21 cellular contexts compared by ENCODE assay signal in the genomic region with DNA sequence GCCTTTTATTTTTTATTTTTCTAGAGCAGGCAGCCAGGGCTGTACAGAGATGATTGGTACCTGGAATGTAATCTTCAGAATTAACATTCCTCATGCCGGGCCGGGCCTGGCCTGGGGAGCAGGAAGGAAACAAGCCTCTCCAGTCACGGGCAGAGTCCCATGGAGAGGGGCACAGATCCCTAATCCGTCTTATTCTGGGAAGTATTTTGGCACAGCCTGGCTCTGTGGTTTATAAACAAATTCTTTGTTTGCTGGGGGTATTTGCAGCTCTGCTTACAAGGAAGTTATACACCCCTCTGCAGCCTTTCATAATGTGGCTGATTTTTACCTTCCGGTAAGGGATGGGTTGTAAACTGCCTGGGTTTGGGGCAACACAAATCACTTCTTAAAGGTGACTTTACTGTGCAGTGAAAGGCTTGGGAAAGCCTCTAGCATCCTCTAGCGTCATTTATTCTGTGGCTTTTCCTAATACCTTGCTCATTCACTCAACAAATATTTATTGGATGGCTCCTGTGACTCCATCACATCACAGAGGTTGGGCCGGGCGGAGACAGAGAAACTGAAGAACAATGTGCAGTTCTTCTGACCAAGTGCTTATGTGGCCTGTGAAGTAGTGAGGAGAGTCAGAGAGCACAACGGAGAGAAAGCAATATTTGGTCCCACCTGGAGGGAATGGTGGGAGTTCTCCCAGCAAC. TPM values are rescaled to one million over a fixed set of nuclear protein-coding genes. Genes with fewer than 3 reads are reported as not detected.
DNase-seq lines count a peak whose midpoint lies in the region; ATAC-seq and TF ChIP-seq lines count a peak whose summit lies in the region.
"Had no signal": no experiment of that assay in that cellular context is flagged by ENCODE, and none has a peak within 500 bp of the region (broad histone marks: within the 10 kb centered on the region; RNA-seq: fewer than 3 reads in every experiment).

No MANE protein-coding gene starts in this region.

- H3K79me1 ChIP-seq in mesenchymal stem cell (replicated peaks; ENCODE audit: low read length, poor library complexity, severe bottlenecking) = no peaks in the 10 kb centered on the region

- no peak overlapping the region for H2BK12ac ChIP-seq in mesenchymal stem cell (ENCODE audit: low read length in 2 of 2)

- no peak overlapping the region for H3K27ac ChIP-seq in Panc1 (ENCODE audit: low read length)
- H3K27ac ChIP-seq in foreskin keratinocyte = no peak overlapping the region
- H3K27ac ChIP-seq in mesenchymal stem cell (ENCODE audit: low read length, poor library complexity, severe bottlenecking) = no peak overlapping the region
- H3K27ac ChIP-seq: hepatocyte, right lobe of liver had no signal

- ATAC-seq in Panc1 (0 out of 2 replicates have a peak, but pooled peaks have one; percentile 35), foreskin keratinocyte (peak; percentile 21), left colon (no peak)
- ATAC-seq: right lobe of liver had no signal

- H4K8ac ChIP-seq in mesenchymal stem cell (ENCODE audit: low read length) = no peak overlapping the region

- H3K4me3 ChIP-seq in Panc1 (ENCODE audit: low read depth in 2 of 2, low read length in 2 of 2) (no peak overlapping the region), mesenchymal stem cell (ENCODE audit: insufficient read depth in 1 of 2, low read depth in 1 of 2, low read length in 2 of 2) (no peak overlapping the region)
- H3K4me3 ChIP-seq: hepatocyte, right lobe of liver had no signal

- H3K23ac ChIP-seq in mesenchymal stem cell (ENCODE audit: low read length in 2 of 2) = no peak overlapping the region

- CTCF ChIA-PET in Panc1 (lab: Charles Lee) = no interaction called here

- DNase-seq in HT-29 (ENCODE audit: low spot score) = peak; percentile 49
- DNase-seq in Panc1 (ENCODE audit: low read depth, low spot score) = no peak
- peak in 1 of 2 donors; percentile 18 for DNase-seq in foreskin keratinocyte
- peak; percentile 45 for DNase-seq in renal cortical epithelial cell (ENCODE audit: low read depth)
- DNase-seq in activated CD4-positive, CD25-positive, alpha-beta regulatory T cell treated with anti-CD3 and anti-CD28 coated beads, Interleukin-2, amount 50 U/mL, for 72 hours = no peak
- DNase-seq in left colon = no peak
- DNase-seq in stimulated activated CD4-positive, alpha-beta T cell treated with anti-CD3 and anti-CD28 coated beads, Interleukin-4, amount 100 ng/mL, for 4 hours = no peak
- DNase-seq in mesenchymal stem cell = no peak
- DNase-seq: activated naive CD4-positive, alpha-beta T cell treated with anti-CD3 and anti-CD28 coated beads, Interleukin-2, amount 50 U/mL, for 16 hours; activated T-cell treated with anti-CD3 and anti-CD28 coated beads, Interleukin-2, amount 50 U/mL, for 48 hours; KBM-7; mesendoderm; naive B cell; NCI-H1930; NCI-H2227 treated with DMSO at 0.1 percent for 48 hours; NCI-H748 treated with DMSO at 0.1 percent for 48 hours; right lobe of liver; SHP77; SW 1271 had no signal

- no peak; the same call in 1 of the 2 replicates for TF ChIP-seq CTCF in Panc1 (IDR thresholded peaks at IDR 0.05)
- TF ChIP-seq CTCF in foreskin keratinocyte (conservative IDR thresholded peaks at IDR 0.05) = peak; percentile 62

- no peak overlapping the region for H3K4me2 ChIP-seq in mesenchymal stem cell (ENCODE audit: low read length, poor library complexity, severe bottlenecking)
- H3K4me2 ChIP-seq: hepatocyte had no signal

- no peak overlapping the region for H4K91ac ChIP-seq in mesenchymal stem cell (ENCODE audit: low read length)

- no peak overlapping the region for H2BK5ac ChIP-seq in mesenchymal stem cell (ENCODE audit: low read depth, low read length, poor library complexity, severe bottlenecking)

- WGBS in mesenchymal stem cell = 72% methylated on average over 9 of the region's 9 CpGs

- H3K9ac ChIP-seq in mesenchymal stem cell (ENCODE audit: low read length) = no peak overlapping the region

- H3K27me3 ChIP-seq in Panc1 (ENCODE audit: control insufficient read depth, insufficient read depth, low read length) (peaks cover 20% of the 10 kb centered on the region), foreskin keratinocyte (peaks cover 35% of the 10 kb centered on the region), mesenchymal stem cell (ENCODE audit: control insufficient read depth in 1 of 2, insufficient read depth in 1 of 2, low read length in 2 of 2) (peaks cover 82 to 83% of the 10 kb centered on the region in 2 experiments)

- POLR2A ChIA-PET in Panc1 (lab: Charles Lee) = no interaction called here

- H3K4me1 ChIP-seq in Panc1 (ENCODE audit: control insufficient read depth, insufficient read depth, low read length) (peaks cover 7% of the 10 kb centered on the region; the same call in 1 of the 2 replicates), foreskin keratinocyte (no peaks in the 10 kb centered on the region), mesenchymal stem cell (ENCODE audit: control insufficient read depth, insufficient read depth, low read depth, low read length) (peaks cover 10% of the 10 kb centered on the region)

- no TSS peak for BruUV-seq in Panc1 (replicated peaks; lab: Mats Ljungman, UMichigan)

- H3K9me3 ChIP-seq in Panc1 (ENCODE audit: control insufficient read depth, insufficient read depth, low read depth, low read length) = no peaks in the 10 kb centered on the region
- peaks cover 17% of the 10 kb centered on the region for H3K9me3 ChIP-seq in mesenchymal stem cell (ENCODE audit: control insufficient read depth, low read length)
- H3K9me3 ChIP-seq: right lobe of liver had no signal

- no peak overlapping the region for H2AK5ac ChIP-seq in mesenchymal stem cell (ENCODE audit: low read length, severe bottlenecking)

- no peak overlapping the region for H2BK15ac ChIP-seq in mesenchymal stem cell (ENCODE audit: low read depth, poor library complexity, severe bottlenecking)

- H2AFZ ChIP-seq in mesenchymal stem cell (ENCODE audit: low read depth, low read length) = no peak overlapping the region
- H2AFZ ChIP-seq: hepatocyte had no signal

- intact Hi-C loops in Panc1 (cut with micrococcal nuclease; ENCODE audit: unreplicated experiment) (no loop called here), left colon (cut with DNase I, micrococcal nuclease) (no loop called here)

- H2BK120ac ChIP-seq in mesenchymal stem cell (ENCODE audit: low read depth, low read length) = no peak overlapping the region

- H3K18ac ChIP-seq in mesenchymal stem cell (ENCODE audit: low read depth in 1 of 2, low read length in 2 of 2) = no peak overlapping the region

- H3K4ac ChIP-seq in mesenchymal stem cell (ENCODE audit: low read depth in 1 of 2, low read length in 2 of 2) = no peak overlapping the region

- in situ Hi-C loops in Panc1 (cut with HindIII; ENCODE audit: low pct_unique_long_range_greater_than_20kb, low sequenced_read_pairs) = no loop called here

- H3K36me3 ChIP-seq in Panc1 (ENCODE audit: control insufficient read depth, insufficient read depth, low read length) (no peaks in the 10 kb centered on the region), mesenchymal stem cell (ENCODE audit: control insufficient read depth in 1 of 2, insufficient read depth in 2 of 2, low read depth in 1 of 2, low read length in 2 of 2) (peaks cover 0 to 2% of the 10 kb centered on the region in 2 experiments)
- H3K36me3 ChIP-seq: right lobe of liver had no signal

- no peak overlapping the region for H3K14ac ChIP-seq in mesenchymal stem cell (ENCODE audit: low read length in 2 of 2)

RNA-seq across cellular contexts. Expression of a gene that starts 2.7 kb away (rescaled TPM):
- total RNA-seq in HT-29 (2014; rRNA removed; shearing (Covaris generic)) = 8.0 and 8.3 TPM in 2 replicates
- total RNA-seq in Panc1 (2021; ENCODE audit: unreplicated experiment) (0.28 TPM), foreskin keratinocyte (0.04 and 0.51 TPM in 2 replicates), renal cortical epithelial cell (0.50 and 3.5 TPM in 2 replicates), left colon (10 to 100 TPM in 1 of 2 donors, 1 to 10 TPM in 1; 2.4 to 11.8 TPM)
- 0.22 TPM for polyA plus RNA-seq in Panc1 (2012; ENCODE audit: insufficient read length)
- polyA plus RNA-seq in foreskin keratinocyte = 0.19 TPM in 1 of 2 replicates, not detected in the other
- polyA plus RNA-seq in mesenchymal stem cell (2013, experiment 1 of 2) = not detected
- not detected for polyA plus RNA-seq in mesenchymal stem cell (2013, experiment 2 of 2)
- polyA plus RNA-seq: CD14-positive monocyte had no signal

RNA-seq across cellular contexts. Expression of a gene that starts 48.3 kb away (rescaled TPM):
- total RNA-seq in HT-29 (2014; rRNA removed; shearing (Covaris generic)) = 3.2 and 6.4 TPM in 2 replicates
- total RNA-seq in Panc1 (2021; ENCODE audit: unreplicated experiment) = 12.3 TPM
- polyA plus RNA-seq in Panc1 (2012; ENCODE audit: insufficient read length) = 9.6 TPM
- total RNA-seq in foreskin keratinocyte = 9.9 and 11.5 TPM in 2 replicates
- polyA plus RNA-seq in foreskin keratinocyte = 6.4 and 6.6 TPM in 2 replicates
- total RNA-seq in renal cortical epithelial cell = 15.5 and 49.4 TPM in 2 replicates
- total RNA-seq in left colon = 10 to 100 TPM in 1 of 2 donors, 1 to 10 TPM in 1; 9.8 to 11.2 TPM
- polyA plus RNA-seq in mesenchymal stem cell (2013, experiment 1 of 2) = 32.4 TPM
- 32.4 TPM for polyA plus RNA-seq in mesenchymal stem cell (2013, experiment 2 of 2)

Comparison
In these comparisons a context has a peak if more than half of its experiments do, and no peak if none do; other contexts are left out.
1. DNase-seq: peak in HT-29 (single experiment) and renal cortical epithelial cell (single experiment); none in Panc1 (single experiment), activated CD4-positive, CD25-positive, alpha-beta regulatory T cell treated with anti-CD3 and anti-CD28 coated beads, Interleukin-2, amount 50 U/mL, for 72 hours (single experiment), left colon (0 of 2), stimulated activated CD4-positive, alpha-beta T cell treated with anti-CD3 and anti-CD28 coated beads, Interleukin-4, amount 100 ng/mL, for 4 hours (0 of 2) and mesenchymal stem cell (single experiment).